18 cellular contexts compared by ENCODE assay signal in the genomic region with DNA sequence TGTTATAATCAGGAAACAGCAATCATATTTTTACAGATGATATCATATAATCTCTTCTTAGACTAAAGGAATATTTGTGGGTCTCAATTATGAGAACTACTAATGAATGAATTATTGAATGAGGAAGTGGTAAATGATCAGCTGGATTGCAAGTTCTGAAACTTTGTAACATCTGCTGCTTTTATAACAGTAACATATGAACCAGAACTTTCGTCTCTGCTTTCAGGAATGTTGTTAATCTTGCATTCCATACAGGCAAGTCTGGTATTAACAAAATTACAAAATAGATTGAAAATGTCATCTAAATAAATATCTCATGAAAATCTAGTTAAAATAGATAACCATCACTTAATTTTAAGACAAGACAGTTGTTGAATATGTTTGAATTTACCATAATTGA.
"Had no signal": no experiment of that assay in that cellular context is flagged by ENCODE, and none has a peak within 500 bp of the region (broad histone marks: within the 10 kb centered on the region; RNA-seq: fewer than 3 reads in every experiment).

No MANE protein-coding gene starts in this region.

- H3K4me1 ChIP-seq: lower lobe of right lung had no signal

- H3K36me3 Mint-ChIP-seq: natural killer cell; stimulated activated naive B cell treated with anti-CD40 and anti-IgM and Interleukin-4, amounts not matched to agents 10 μg/mL and 1 μg/mL and 100 μg/mL, for 72 hours had no signal

- H3K27me3 Mint-ChIP-seq: activated CD4-positive, alpha-beta T cell treated with anti-CD3 and anti-CD28 coated beads, Interleukin-2, amount 10 ng/mL, durations not matched to agents 7 days and 5 days; effector memory CD8-positive, alpha-beta T cell; stimulated activated naive B cell treated with anti-CD40 and anti-IgM and Interleukin-4, amounts not matched to agents 10 μg/mL and 1 μg/mL and 100 μg/mL, for 72 hours had no signal

- H3K9me3 Mint-ChIP-seq: activated CD4-positive, alpha-beta T cell treated with anti-CD3 and anti-CD28 coated beads, Interleukin-2, amount 10 ng/mL, durations not matched to agents 7 days and 5 days had no signal

- H3K27ac Mint-ChIP-seq: activated CD4-positive, alpha-beta T cell treated with anti-CD3 and anti-CD28 coated beads, Interleukin-2, amount 10 ng/mL, durations not matched to agents 7 days and 5 days; effector memory CD8-positive, alpha-beta T cell; natural killer cell; stimulated activated naive B cell treated with anti-CD40 and anti-IgM and Interleukin-4, amounts not matched to agents 10 μg/mL and 1 μg/mL and 100 μg/mL, for 72 hours had no signal

- H3K4me1 Mint-ChIP-seq: activated CD4-positive, alpha-beta T cell treated with anti-CD3 and anti-CD28 coated beads, Interleukin-2, amount 10 ng/mL, durations not matched to agents 7 days and 5 days; natural killer cell; stimulated activated naive B cell treated with anti-CD40 and anti-IgM and Interleukin-4, amounts not matched to agents 10 μg/mL and 1 μg/mL and 100 μg/mL, for 72 hours had no signal

- DNase-seq: activated CD4-positive, alpha-beta T cell treated with anti-CD3 and anti-CD28 coated beads, Interleukin-2, amount 10 ng/mL, durations not matched to agents 7 days and 5 days; activated CD8-positive, alpha-beta memory T cell treated with anti-CD3 and anti-CD28 coated beads for 24 hours; activated CD8-positive, alpha-beta memory T cell treated with anti-CD3 and anti-CD28 coated beads, Interleukin-2, amount 50 U/mL, for 48 hours; activated effector memory CD4-positive, alpha-beta T cell treated with Interleukin-2 at 50 U/mL for 16 hours; activated naive CD4-positive, alpha-beta T cell treated with anti-CD3 and anti-CD28 coated beads, Interleukin-2, amount 50 U/mL, for 16 hours; activated T-cell treated with anti-CD3 and anti-CD28 coated beads, Interleukin-2, amount 50 U/mL, for 48 hours; effector memory CD8-positive, alpha-beta T cell; foreskin melanocyte; glutamatergic neuron; hippocampal formation; islet precursor cell; left colon; lower lobe of right lung; natural killer cell; ovary; sigmoid colon; stimulated activated naive B cell treated with anti-CD40 and anti-IgM and Interleukin-4, amounts not matched to agents 10 μg/mL and 1 μg/mL and 100 μg/mL, for 72 hours; T1000 had no signal

- H3K36me3 ChIP-seq: lower lobe of right lung, ovary, sigmoid colon had no signal

- H3K27me3 ChIP-seq: ovary, sigmoid colon had no signal

- H3K27ac ChIP-seq: lower lobe of right lung, ovary, sigmoid colon had no signal

- H3K9me3 ChIP-seq: lower lobe of right lung, ovary, sigmoid colon had no signal

- H3K4me3 ChIP-seq: lower lobe of right lung, ovary, sigmoid colon had no signal

- H3K4me3 Mint-ChIP-seq: activated CD4-positive, alpha-beta T cell treated with anti-CD3 and anti-CD28 coated beads, Interleukin-2, amount 10 ng/mL, durations not matched to agents 7 days and 5 days; effector memory CD8-positive, alpha-beta T cell; natural killer cell; stimulated activated naive B cell treated with anti-CD40 and anti-IgM and Interleukin-4, amounts not matched to agents 10 μg/mL and 1 μg/mL and 100 μg/mL, for 72 hours had no signal
